10 cellular contexts compared by ENCODE assay signal in the genomic region with DNA sequence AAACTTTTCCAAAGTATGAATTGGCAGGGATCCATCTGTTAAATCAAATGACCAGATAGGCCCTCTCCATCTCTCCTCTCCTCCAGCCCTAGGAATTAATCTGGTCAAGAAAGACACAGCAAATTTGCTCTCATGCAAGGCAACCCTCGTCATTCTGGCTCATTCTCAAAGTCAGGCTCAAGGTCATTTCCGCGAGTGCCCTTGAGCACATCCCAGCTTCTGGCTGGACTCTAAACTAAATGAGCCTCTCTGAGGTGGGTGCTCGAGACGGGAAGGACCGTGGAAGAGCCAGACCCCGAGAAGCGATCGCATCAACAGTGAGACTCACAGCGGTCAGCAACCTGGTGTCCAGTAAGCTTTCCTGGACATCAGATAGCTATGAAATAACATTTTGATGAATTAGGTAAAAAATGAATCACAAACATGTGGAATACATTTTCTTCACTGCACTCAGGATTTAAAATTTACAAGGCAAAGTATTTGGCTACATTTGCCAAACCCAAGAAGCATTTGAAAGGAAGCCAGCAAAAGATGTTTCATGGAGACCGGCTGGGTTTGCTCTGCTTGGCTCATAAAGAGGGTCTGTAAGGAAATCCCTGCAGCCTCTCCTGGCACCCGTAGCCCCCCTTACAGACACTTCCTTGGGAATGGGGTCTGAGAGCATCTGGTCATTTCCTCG.
DNase-seq lines count a peak whose midpoint lies in the region; ATAC-seq and TF ChIP-seq lines count a peak whose summit lies in the region.
"Had no signal": no experiment of that assay in that cellular context is flagged by ENCODE, and none has a peak within 500 bp of the region (broad histone marks: within the 10 kb centered on the region; RNA-seq: fewer than 3 reads in every experiment).

No MANE protein-coding gene starts in this region.

- H3K9me2 ChIP-seq in hepatocyte (replicated peaks; ENCODE audit: insufficient read depth) = no peaks in the 10 kb centered on the region

- no peak for ATAC-seq in activated T-helper 17 cell treated with anti-CD3 and anti-CD28 coated beads, Interleukin-2, amount 50 U/mL, for 72 hours (replicated peaks)
- ATAC-seq in GM21423 (IDR thresholded peaks at IDR 0.05; ENCODE audit: unreplicated experiment) (no peak), HG03159 (IDR thresholded peaks at IDR 0.05; ENCODE audit: unreplicated experiment) (no peak)

- H3K9ac ChIP-seq in skeletal muscle tissue (ENCODE audit: low read depth in 1 of 3, low read length in 3 of 3) = no peak overlapping the region

- WGBS in hepatocyte (ENCODE audit: low lambda C conversion rate, missing lambda C conversion rate) = 69% methylated on average over 13 of the region's 13 CpGs

- in situ Hi-C loops in GM13976 (cut with MboI; ENCODE audit: low sequenced_read_pairs, unreplicated experiment) = loop anchor here (10.0 kb wide), 1 partner anchor 262 kb away; no protein-coding TSS in a partner anchor

- no peak for TF ChIP-seq CTCF in hepatocyte (IDR thresholded peaks at IDR 0.05; ENCODE audit: poor library complexity)
- no peak for TF ChIP-seq CTCF in GM13976 (IDR thresholded peaks at IDR 0.05; ENCODE audit: borderline replicate concordance, control extremely low read depth, extremely low read depth, insufficient read depth, missing control alignments)

- no peaks in the 10 kb centered on the region for H3K4me1 Mint-ChIP-seq in activated T-helper 17 cell treated with anti-CD3 and anti-CD28 coated beads, Interleukin-2, amount 50 U/mL, for 72 hours

- no peaks in the 10 kb centered on the region for H3K79me2 ChIP-seq in hepatocyte

- peak overlapping the region; percentile 52 for H3K4me3 Mint-ChIP-seq in activated T-helper 17 cell treated with anti-CD3 and anti-CD28 coated beads, Interleukin-2, amount 50 U/mL, for 72 hours

- H3K4me1 ChIP-seq in hepatocyte (ENCODE audit: insufficient read depth) (peaks cover 15% of the 10 kb centered on the region), skeletal muscle tissue (ENCODE audit: control insufficient read depth in 3 of 3, insufficient read depth in 3 of 3, low read length in 3 of 3) (peaks cover 2 to 8% (median 4%) of the 10 kb centered on the region in 3 donors)
- H3K4me1 ChIP-seq: right lobe of liver, SJSA1 had no signal

- H3K4me2 ChIP-seq in hepatocyte = peak overlapping the region; percentile 62

- no peaks in the 10 kb centered on the region for H3K36me3 ChIP-seq in hepatocyte (replicated peaks; ENCODE audit: insufficient read depth, low read depth)
- no peaks in the 10 kb centered on the region for H3K36me3 ChIP-seq in skeletal muscle tissue (ENCODE audit: control insufficient read depth in 3 of 3, insufficient read depth in 3 of 3, low read length in 3 of 3)
- H3K36me3 ChIP-seq: right lobe of liver, SJSA1 had no signal

- H4K20me1 ChIP-seq in hepatocyte (ENCODE audit: insufficient read depth, poor library complexity, severe bottlenecking) = no peaks in the 10 kb centered on the region

- no peak overlapping the region for H3K27ac Mint-ChIP-seq in activated T-helper 17 cell treated with anti-CD3 and anti-CD28 coated beads, Interleukin-2, amount 50 U/mL, for 72 hours

- no peaks in the 10 kb centered on the region for H3K27me3 ChIP-seq in hepatocyte
- H3K27me3 ChIP-seq in skeletal muscle tissue (ENCODE audit: control insufficient read depth in 3 of 3, insufficient read depth in 3 of 3, low read length in 3 of 3) = peaks cover 0 to 12% (median 3%) of the 10 kb centered on the region in 3 donors
- H3K27me3 ChIP-seq: right lobe of liver, SJSA1 had no signal

- DNase-seq in GM03348 (ENCODE audit: low spot score) (peak; percentile 68), hepatocyte (ENCODE audit: low spot score) (peak; percentile 57), GM13976 (ENCODE audit: low spot score) (no peak), NCI-H2029 (lab: John Stamatoyannopoulos, UW) (no peak)

- no peak overlapping the region for H2AFZ ChIP-seq in hepatocyte

- H3K27ac ChIP-seq in hepatocyte (peak overlapping the region; percentile 31), skeletal muscle tissue (ENCODE audit: low read depth, low read length) (no peak overlapping the region)
- H3K27ac ChIP-seq: right lobe of liver, SJSA1 had no signal

- no peak overlapping the region for H3K4me3 ChIP-seq in hepatocyte
- peak overlapping the region; percentile 65 to 69 (median 66) for H3K4me3 ChIP-seq in skeletal muscle tissue (ENCODE audit: low read length in 3 of 3)
- H3K4me3 ChIP-seq: right lobe of liver, SJSA1 had no signal

- H3K27me3 Mint-ChIP-seq in activated T-helper 17 cell treated with anti-CD3 and anti-CD28 coated beads, Interleukin-2, amount 50 U/mL, for 72 hours = peaks cover 8% of the 10 kb centered on the region

- no peaks in the 10 kb centered on the region for H3K9me3 Mint-ChIP-seq in activated T-helper 17 cell treated with anti-CD3 and anti-CD28 coated beads, Interleukin-2, amount 50 U/mL, for 72 hours

- H3K36me3 Mint-ChIP-seq in activated T-helper 17 cell treated with anti-CD3 and anti-CD28 coated beads, Interleukin-2, amount 50 U/mL, for 72 hours (ENCODE audit: low read depth) = no peaks in the 10 kb centered on the region

- no peaks in the 10 kb centered on the region for H3K9me3 ChIP-seq in hepatocyte (ENCODE audit: low read depth)
- H3K9me3 ChIP-seq in skeletal muscle tissue (ENCODE audit: control insufficient read depth in 3 of 3, low read length in 3 of 3) = no peaks in the 10 kb centered on the region
- H3K9me3 ChIP-seq: right lobe of liver, SJSA1 had no signal

Comparison
In these comparisons a context has a peak if more than half of its experiments do, and no peak if none do; other contexts are left out.
1. DNase-seq: peak in GM03348 (single experiment) and hepatocyte (single experiment); none in GM13976 (single experiment) and NCI-H2029 (single experiment).